8 cellular contexts compared by ENCODE assay signal in genomic region chr1:174726167-174726879, GRCh38.
DNase-seq lines count a peak whose midpoint lies in the region; ATAC-seq lines count a peak whose summit lies in the region.

No MANE protein-coding gene starts in this region.

- no peak overlapping the region for H3K27ac Mint-ChIP-seq in activated T-helper 17 cell treated with anti-CD3 and anti-CD28 coated beads, Interleukin-2, amount 50 U/mL, for 72 hours

- H3K27me3 Mint-ChIP-seq in activated T-helper 17 cell treated with anti-CD3 and anti-CD28 coated beads, Interleukin-2, amount 50 U/mL, for 72 hours = no peaks in the 10 kb centered on the region

- in situ Hi-C loops in SK-MEL-5 (cut with HindIII; ENCODE audit: low pct_unique_long_range_greater_than_20kb, low sequenced_read_pairs) = loop anchor here (25.0 kb wide), 1 partner anchor 464 kb away; no protein-coding TSS in a partner anchor

- intact Hi-C loops in posterior vena cava (cut with DNase I) = no loop called here

- no peaks in the 10 kb centered on the region for H3K9me3 Mint-ChIP-seq in activated T-helper 17 cell treated with anti-CD3 and anti-CD28 coated beads, Interleukin-2, amount 50 U/mL, for 72 hours

- no peak overlapping the region for H3K4me3 Mint-ChIP-seq in activated T-helper 17 cell treated with anti-CD3 and anti-CD28 coated beads, Interleukin-2, amount 50 U/mL, for 72 hours

- H3K4me1 Mint-ChIP-seq in activated T-helper 17 cell treated with anti-CD3 and anti-CD28 coated beads, Interleukin-2, amount 50 U/mL, for 72 hours = no peaks in the 10 kb centered on the region

- H3K36me3 Mint-ChIP-seq in activated T-helper 17 cell treated with anti-CD3 and anti-CD28 coated beads, Interleukin-2, amount 50 U/mL, for 72 hours (ENCODE audit: low read depth) = no peaks in the 10 kb centered on the region

- DNase-seq in AG08395 (ENCODE audit: low spot score) (peak; percentile 22), H4 (ENCODE audit: low spot score) (peak; percentile 18), SK-MEL-5 (ENCODE audit: low read depth, low spot score) (peak; percentile 68), glomerular visceral epithelial cell (ENCODE audit: extremely low spot score) (peak; percentile 18), posterior vena cava (ENCODE audit: low spot score) (no peak)
- no peak for DNase-seq in stimulated activated CD4-positive, alpha-beta T cell treated with anti-CD3 and anti-CD28 coated beads, Interleukin-2, amount 100 ng/mL, for 48 hours

- no peak for ATAC-seq in activated T-helper 17 cell treated with anti-CD3 and anti-CD28 coated beads, Interleukin-2, amount 50 U/mL, for 72 hours (replicated peaks)
- ATAC-seq in GM19328 (IDR thresholded peaks at IDR 0.05; ENCODE audit: unreplicated experiment) = no peak

Comparison
In these comparisons a context has a peak if more than half of its experiments do, and no peak if none do; other contexts are left out.
1. DNase-seq: peak in AG08395 (single experiment), H4 (single experiment), SK-MEL-5 (single experiment) and glomerular visceral epithelial cell (single experiment); none in posterior vena cava (single experiment) and stimulated activated CD4-positive, alpha-beta T cell treated with anti-CD3 and anti-CD28 coated beads, Interleukin-2, amount 100 ng/mL, for 48 hours (0 of 2).